27 cellular contexts compared by ENCODE assay signal in the genomic region with DNA sequence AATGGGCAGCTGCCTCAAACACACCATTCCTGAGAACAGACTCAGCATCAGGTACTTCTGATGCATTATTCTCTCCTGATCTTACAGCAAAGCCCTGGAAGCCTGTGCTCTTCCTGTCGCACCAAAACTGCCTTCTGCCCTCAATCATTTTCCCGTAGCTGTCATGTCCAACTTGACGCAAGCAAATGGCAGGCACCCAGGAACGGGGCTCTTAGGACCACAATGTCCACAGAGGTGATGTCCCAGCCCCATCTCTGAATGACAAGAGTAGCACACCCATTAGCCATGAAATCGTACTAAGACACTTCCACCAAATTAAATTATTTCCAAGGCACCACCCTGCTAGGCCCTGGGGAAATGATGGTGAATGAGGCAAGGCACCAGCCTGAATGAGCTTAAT.
"Had no signal": no experiment of that assay in that cellular context is flagged by ENCODE, and none has a peak within 500 bp of the region (broad histone marks: within the 10 kb centered on the region; RNA-seq: fewer than 3 reads in every experiment).

No MANE protein-coding gene starts in this region.

- H3K4me3 ChIP-seq: coronary artery, esophagus squamous epithelium, lower lobe of right lung, prostate gland, sigmoid colon, testis, tibial artery, upper lobe of left lung had no signal

- H3K4me3 Mint-ChIP-seq: immature natural killer cell; natural killer cell; neural crest cell; stimulated activated memory B cell treated with anti-CD40 and anti-IgM and Interleukin-4, amounts not matched to agents 10 μg/mL and 1 μg/mL and 100 μg/mL, for 72 hours had no signal

- H3K4me1 ChIP-seq: prostate gland had no signal

- H3K27me3 ChIP-seq: esophagus squamous epithelium, neutrophil, sigmoid colon, testis, tibial artery, upper lobe of left lung had no signal

- H3K9me3 Mint-ChIP-seq: immature natural killer cell; natural killer cell; stimulated activated memory B cell treated with anti-CD40 and anti-IgM and Interleukin-4, amounts not matched to agents 10 μg/mL and 1 μg/mL and 100 μg/mL, for 72 hours had no signal

- H3K27ac ChIP-seq: coronary artery, esophagus squamous epithelium, lower lobe of right lung, neutrophil, prostate gland, testis, tibial artery, upper lobe of left lung had no signal

- H3K9me3 ChIP-seq: esophagus squamous epithelium, lower lobe of right lung, neutrophil, prostate gland, sigmoid colon, testis, tibial artery, upper lobe of left lung had no signal

- H3K36me3 Mint-ChIP-seq: immature natural killer cell; natural killer cell; stimulated activated memory B cell treated with anti-CD40 and anti-IgM and Interleukin-4, amounts not matched to agents 10 μg/mL and 1 μg/mL and 100 μg/mL, for 72 hours had no signal

- DNase-seq: dermis blood vessel endothelial cell; effector memory CD4-positive, alpha-beta T cell; erythroblast; esophagus squamous epithelium; foreskin melanocyte; hypothalamus; immature natural killer cell; islet precursor cell; kidney glomerular epithelial cell; left colon; left ventricle myocardium superior; lower lobe of right lung; natural killer cell; right cardiac atrium; sigmoid colon; stimulated activated CD4-positive, alpha-beta T cell treated with anti-CD3 and anti-CD28 coated beads, Interleukin-2, amount 100 ng/mL, for 24 hours; stimulated activated CD4-positive, alpha-beta T cell treated with anti-CD3 and anti-CD28 coated beads, Interleukin-4, amount 100 ng/mL, for 24 hours; stimulated activated naive CD8-positive, alpha-beta T cell treated with anti-CD3 and anti-CD28 coated beads, Interleukin-15, Interleukin-2, amounts not matched to agents 100 U/mL and 50 U/mL, for 24 hours; substantia nigra; testis; tibial artery; upper lobe of left lung had no signal

- ATAC-seq: left ventricle myocardium superior; natural killer cell; stimulated activated memory B cell treated with anti-CD40 and anti-IgM and Interleukin-4, amounts not matched to agents 10 μg/mL and 1 μg/mL and 100 μg/mL, for 72 hours; stimulated activated naive CD8-positive, alpha-beta T cell treated with anti-CD3 and anti-CD28 coated beads, Interleukin-15, Interleukin-2, amounts not matched to agents 100 U/mL and 50 U/mL, for 24 hours had no signal

- H3K27ac Mint-ChIP-seq: immature natural killer cell; natural killer cell; stimulated activated memory B cell treated with anti-CD40 and anti-IgM and Interleukin-4, amounts not matched to agents 10 μg/mL and 1 μg/mL and 100 μg/mL, for 72 hours had no signal

- H3K4me1 Mint-ChIP-seq: immature natural killer cell; natural killer cell; stimulated activated memory B cell treated with anti-CD40 and anti-IgM and Interleukin-4, amounts not matched to agents 10 μg/mL and 1 μg/mL and 100 μg/mL, for 72 hours had no signal

- H3K36me3 ChIP-seq: esophagus squamous epithelium, lower lobe of right lung, neutrophil, prostate gland, sigmoid colon, tibial artery, upper lobe of left lung had no signal
